22 cellular contexts compared by ENCODE assay signal in the genomic region with DNA sequence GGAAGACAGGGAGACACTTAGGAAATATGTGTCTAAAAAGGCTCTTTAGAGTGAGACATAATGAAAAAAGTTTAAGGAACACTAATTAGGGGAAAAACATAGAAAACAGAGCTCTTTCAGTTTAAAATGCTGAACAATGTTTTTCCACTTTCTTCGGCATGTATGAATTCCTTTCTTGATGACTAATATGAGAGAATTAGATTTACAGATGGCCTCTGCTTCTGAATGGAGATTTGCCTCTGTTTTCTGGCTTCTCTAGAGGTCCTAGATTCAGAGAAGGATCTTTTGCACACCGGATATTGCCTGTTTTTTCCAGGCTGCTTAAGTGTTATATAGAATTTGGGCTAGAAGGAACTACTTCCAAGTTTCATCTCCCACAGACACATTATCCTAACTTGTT.
DNase-seq lines count a peak whose midpoint lies in the region; ATAC-seq and TF ChIP-seq lines count a peak whose summit lies in the region.
"Had no signal": no experiment of that assay in that cellular context is flagged by ENCODE, and none has a peak within 500 bp of the region (broad histone marks: within the 10 kb centered on the region; RNA-seq: fewer than 3 reads in every experiment).

No MANE protein-coding gene starts in this region.

- H2BK20ac ChIP-seq in IMR-90 (ENCODE audit: low read depth, low read length) = no peak overlapping the region

- no peak for TF ChIP-seq RAD21 in IMR-90 (IDR thresholded peaks at IDR 0.05; ENCODE audit: low read length)

- peak overlapping the region in 1 of 2 experiments; percentile 17; a peak in 1 of 4 replicates for H4K8ac ChIP-seq in IMR-90 (ENCODE audit: low read depth in 2 of 2, low read length in 2 of 2)

- H3K56ac ChIP-seq in IMR-90 (ENCODE audit: extremely low read depth, insufficient read depth, low read length) = no peak overlapping the region

- H3K27me3 ChIP-seq in IMR-90 (ENCODE audit: control insufficient read depth, insufficient read depth, low read length) (no peaks in the 10 kb centered on the region), gastroesophageal sphincter (no peaks in the 10 kb centered on the region)
- H3K27me3 ChIP-seq: body of pancreas, neutrophil, right atrium auricular region had no signal

- no peak overlapping the region for H4K91ac ChIP-seq in IMR-90 (ENCODE audit: insufficient read depth, low read depth, low read length)

- no peak overlapping the region for H3K4me3 ChIP-seq in IMR-90 (ENCODE audit: insufficient read depth, low read depth, low read length)
- H3K4me3 ChIP-seq in cardiac fibroblast (replicated peaks in 1 of 2; ENCODE audit: low read depth in 2 of 2, low read length in 2 of 2) = no peak overlapping the region
- H3K4me3 ChIP-seq in gastroesophageal sphincter = no peak overlapping the region
- H3K4me3 ChIP-seq: body of pancreas, esophagus squamous epithelium, GM12878, mucosa of descending colon, right atrium auricular region had no signal

- no TSS peak for BruUV-seq in IMR-90 (replicated peaks; lab: Mats Ljungman, UMichigan)

- H2AFZ ChIP-seq in IMR-90 (replicated peaks; ENCODE audit: low read length, poor library complexity) = no peak overlapping the region

- POLR2A ChIA-PET in IMR-90 (lab: Charles Lee; ENCODE audit: unreplicated experiment) = no interaction called here

- H2BK5ac ChIP-seq in IMR-90 (ENCODE audit: low read depth, low read length, poor library complexity, severe bottlenecking) = peak overlapping the region; percentile 75

- DNase-seq in AG08396 (ENCODE audit: low spot score) (peak; percentile 9), IMR-90 (peak; percentile 21), cardiac fibroblast (ENCODE audit: low read depth in 2 of 2) (peak; percentile 7 to 50), iris pigment epithelial cell (ENCODE audit: low read depth) (peak; percentile 54)
- no peak for DNase-seq in stimulated activated CD4-positive, alpha-beta T cell treated with anti-CD3 and anti-CD28 coated beads, Interleukin-2, amount 100 ng/mL, for 48 hours
- DNase-seq in activated CD4-positive, CD25-positive, alpha-beta regulatory T cell (lab: John Stamatoyannopoulos, UW) = no peak
- DNase-seq: activated B cell treated with CpG ODN at 0.5 μM for 24 hours; activated CD8-positive, alpha-beta memory T cell treated with anti-CD3 and anti-CD28 coated beads, Interleukin-2, amount 50 U/mL, for 4 hours; activated naive CD4-positive, alpha-beta T cell treated with anti-CD3 and anti-CD28 coated beads for 36 hours; body of pancreas; esophagus squamous epithelium; MM.1S; mucosa of descending colon; NCI-H1930; NCI-H510A treated with DMSO at 0.1 percent for 48 hours; Right ventricle myocardium superior; stimulated activated naive CD8-positive, alpha-beta T cell treated with anti-CD3 and anti-CD28 coated beads, Interleukin-15, amount 100 ng/mL, for 72 hours had no signal

- intact Hi-C loops in IMR-90 (cut with micrococcal nuclease) = loop anchor here (10.0 kb wide), 1 partner anchor 286 kb away; no protein-coding TSS in a partner anchor

- TF ChIP-seq CTCF in IMR-90 (conservative IDR thresholded peaks at IDR 0.05; ENCODE audit: low read depth, low read length) (no peak), cardiac fibroblast (IDR thresholded peaks at IDR 0.05; ENCODE audit: low read depth, low read length) (no peak), gastroesophageal sphincter (IDR thresholded peaks at IDR 0.05) (no peak)

- dilution Hi-C loops in IMR-90 (cut with HindIII; ENCODE audit: low sequenced_read_pairs, unreplicated experiment) = no loop called here

- no peaks in the 10 kb centered on the region for H3K79me1 ChIP-seq in IMR-90 (ENCODE audit: low read depth in 1 of 2, low read length in 2 of 2)

- H3K27ac ChIP-seq in IMR-90 (ENCODE audit: insufficient read depth, low read length) (no peak overlapping the region), gastroesophageal sphincter (no peak overlapping the region)
- H3K27ac ChIP-seq: body of pancreas, esophagus squamous epithelium, neutrophil, right atrium auricular region had no signal

- no peak overlapping the region for H3K14ac ChIP-seq in IMR-90 (replicated peaks; ENCODE audit: low read depth, low read length)

- H2AK5ac ChIP-seq in IMR-90 (ENCODE audit: low read depth, low read length) = no peak overlapping the region

- H4K5ac ChIP-seq in IMR-90 (ENCODE audit: low read depth, low read length) = no peak overlapping the region; the same call in 1 of the 2 replicates

- H3K4me1 ChIP-seq in IMR-90 (ENCODE audit: control insufficient read depth, insufficient read depth, low read length) = peaks cover 5% of the 10 kb centered on the region
- no peaks in the 10 kb centered on the region for H3K4me1 ChIP-seq in gastroesophageal sphincter
- H3K4me1 ChIP-seq: body of pancreas, esophagus squamous epithelium, right atrium auricular region had no signal

- H2AK9ac ChIP-seq in IMR-90 (replicated peaks; ENCODE audit: low read depth, low read length, poor library complexity) = no peak overlapping the region

- H3K4ac ChIP-seq in IMR-90 (ENCODE audit: low read depth, low read length) = no peak overlapping the region

- H3K9me1 ChIP-seq in IMR-90 (ENCODE audit: insufficient read depth, low read length) = 0 out of 2 replicates have a peak, but pooled peaks cover 3% of the 10 kb centered on the region

- no peak overlapping the region for H3K9ac ChIP-seq in IMR-90 (ENCODE audit: low read depth, low read length)

- no peaks in the 10 kb centered on the region for H3K36me3 ChIP-seq in IMR-90 (ENCODE audit: control insufficient read depth, insufficient read depth, low read length)
- H3K36me3 ChIP-seq in gastroesophageal sphincter = no peaks in the 10 kb centered on the region
- H3K36me3 ChIP-seq: esophagus squamous epithelium, neutrophil, right atrium auricular region had no signal

- CTCF ChIA-PET in IMR-90 (lab: Yijun Ruan, JAX) = interaction anchor here (0.5 to 1.2 kb wide), 5 partner anchors 10 to 77 kb away, joined by 3 to 4 read pairs (median 3); no protein-coding TSS in a partner anchor

- peak; percentile 48; the same call in 1 of the 2 replicates for ATAC-seq in IMR-90 (ENCODE audit: low read depth)
- no peak for ATAC-seq in HG02981 (IDR thresholded peaks at IDR 0.05; ENCODE audit: unreplicated experiment)
- ATAC-seq in gastroesophageal sphincter = no peak
- ATAC-seq: body of pancreas; GM12878; mucosa of descending colon; stimulated activated naive CD8-positive, alpha-beta T cell treated with anti-CD3 and anti-CD28 coated beads, Interleukin-15, amount 100 ng/mL, for 72 hours had no signal

- no peak overlapping the region for H2BK15ac ChIP-seq in IMR-90 (ENCODE audit: low read depth, low read length)

- no peak for TF ChIP-seq EP300 in gastroesophageal sphincter (IDR thresholded peaks at IDR 0.05)

- no peak overlapping the region for H3K23ac ChIP-seq in IMR-90 (ENCODE audit: low read depth, low read length)

- H3K9me3 ChIP-seq in IMR-90 (ENCODE audit: control insufficient read depth, insufficient read depth, low read length) = no peaks in the 10 kb centered on the region
- H3K9me3 ChIP-seq in gastroesophageal sphincter = no peaks in the 10 kb centered on the region
- H3K9me3 ChIP-seq: body of pancreas, esophagus squamous epithelium, mucosa of descending colon, neutrophil, right atrium auricular region had no signal

- peak overlapping the region; percentile 53; the same call in 1 of the 2 replicates for H3K4me2 ChIP-seq in IMR-90 (ENCODE audit: low read depth, low read length)

- in situ Hi-C loops in IMR-90 (cut with MboI; ENCODE audit: low sequenced_read_pairs) = no loop called here

- H2BK120ac ChIP-seq in IMR-90 (ENCODE audit: low read depth, low read length) = peak overlapping the region; percentile 20; the same call in 1 of the 2 replicates

- H4K20me1 ChIP-seq in IMR-90 (ENCODE audit: insufficient read depth, low read length) = no peaks in the 10 kb centered on the region

- peak overlapping the region; percentile 76; the same call in 1 of the 2 replicates for H3K18ac ChIP-seq in IMR-90 (ENCODE audit: low read depth, low read length)

- WGBS in IMR-90 (ENCODE audit: extremely low coverage in 2 of 2, insufficient read length in 1 of 2), 2 experiments = no CpG with 5 or more reads among the region's 2 CpGs
- 48 to 69% methylated on average over 2 of the region's 2 CpGs for WGBS in gastroesophageal sphincter (ENCODE audit: low coverage in 1 of 2), 2 donors

- TF ChIP-seq POLR2A in IMR-90 (IDR thresholded peaks at IDR 0.05; ENCODE audit: low read depth, low read length) (no peak), gastroesophageal sphincter (IDR thresholded peaks at IDR 0.05) (no peak)

TF ChIP-seq in IMR-90, 13 proteins besides CTCF, POLR2A, EP300 and RAD21 (continues in another document):
- no peak for TF ChIP-seq RFX5 (IDR thresholded peaks at IDR 0.05; ENCODE audit: low read depth, low read length)
- TF ChIP-seq MXI1 (IDR thresholded peaks at IDR 0.05; ENCODE audit: borderline replicate concordance, low read depth, low read length) = no peak
- TF ChIP-seq, protein P1, sequence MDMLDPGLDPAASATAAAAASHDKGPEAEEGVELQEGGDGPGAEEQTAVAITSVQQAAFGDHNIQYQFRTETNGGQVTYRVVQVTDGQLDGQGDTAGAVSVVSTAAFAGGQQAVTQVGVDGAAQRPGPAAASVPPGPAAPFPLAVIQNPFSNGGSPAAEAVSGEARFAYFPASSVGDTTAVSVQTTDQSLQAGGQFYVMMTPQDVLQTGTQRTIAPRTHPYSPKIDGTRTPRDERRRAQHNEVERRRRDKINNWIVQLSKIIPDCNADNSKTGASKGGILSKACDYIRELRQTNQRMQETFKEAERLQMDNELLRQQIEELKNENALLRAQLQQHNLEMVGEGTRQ (IDR thresholded peaks at IDR 0.05; ENCODE audit: low read depth, low read length) = no peak
- no peak for TF ChIP-seq SMC3 (IDR thresholded peaks at IDR 0.05; ENCODE audit: low read depth, low read length)
- no peak for TF ChIP-seq MAFK (IDR thresholded peaks at IDR 0.05; ENCODE audit: low read depth, low read length)
- TF ChIP-seq, protein P2, sequence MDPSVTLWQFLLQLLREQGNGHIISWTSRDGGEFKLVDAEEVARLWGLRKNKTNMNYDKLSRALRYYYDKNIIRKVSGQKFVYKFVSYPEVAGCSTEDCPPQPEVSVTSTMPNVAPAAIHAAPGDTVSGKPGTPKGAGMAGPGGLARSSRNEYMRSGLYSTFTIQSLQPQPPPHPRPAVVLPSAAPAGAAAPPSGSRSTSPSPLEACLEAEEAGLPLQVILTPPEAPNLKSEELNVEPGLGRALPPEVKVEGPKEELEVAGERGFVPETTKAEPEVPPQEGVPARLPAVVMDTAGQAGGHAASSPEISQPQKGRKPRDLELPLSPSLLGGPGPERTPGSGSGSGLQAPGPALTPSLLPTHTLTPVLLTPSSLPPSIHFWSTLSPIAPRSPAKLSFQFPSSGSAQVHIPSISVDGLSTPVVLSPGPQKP (IDR thresholded peaks at IDR 0.05; ENCODE audit: borderline replicate concordance, low read depth, low read length) = no peak
- no peak for TF ChIP-seq MAZ (IDR thresholded peaks at IDR 0.05; ENCODE audit: borderline replicate concordance, low read depth, low read length)
- TF ChIP-seq CHD1 (IDR thresholded peaks at IDR 0.05; ENCODE audit: low read depth, low read length) = no peak
- TF ChIP-seq FOS (IDR thresholded peaks at IDR 0.05; ENCODE audit: low read depth, low read length) = no peak
- TF ChIP-seq RCOR1 (IDR thresholded peaks at IDR 0.05; ENCODE audit: insufficient replicate concordance, low read length) = no peak
- no peak for TF ChIP-seq CEBPB (IDR thresholded peaks at IDR 0.05; ENCODE audit: low read depth, low read length)

Comparison
In these comparisons a context has a peak if more than half of its experiments do, and no peak if none do; other contexts are left out.
1. DNase-seq: peak in AG08396 (single experiment), IMR-90 (single experiment), cardiac fibroblast (2 of 2) and iris pigment epithelial cell (single experiment); none in stimulated activated CD4-positive, alpha-beta T cell treated with anti-CD3 and anti-CD28 coated beads, Interleukin-2, amount 100 ng/mL, for 48 hours (0 of 2) and activated CD4-positive, CD25-positive, alpha-beta regulatory T cell (0 of 4).